In genomic region chr17:44362964-44363612, GRCh38 we compare ENCODE assay signal across 8 cellular contexts. TPM values are rescaled to one million over a fixed set of nuclear protein-coding genes. Genes with fewer than 3 reads are reported as not detected.
DNase-seq lines count a peak whose midpoint lies in the region; ATAC-seq, FAIRE-seq and TF ChIP-seq lines count a peak whose summit lies in the region.

No MANE protein-coding gene starts in this region.

- CTCF ChIA-PET in endothelial cell of umbilical vein (lab: Charles Lee) = interaction anchor here (0.5 to 4.1 kb wide), 28 partner anchors 8 to 195 kb away, joined by 3 to 39 read pairs (median 6); partner anchors contain the start of genes ATXN7L3 and GRN

- peak overlapping the region; percentile 63 for H3K9ac ChIP-seq in endothelial cell of umbilical vein (replicated peaks; ENCODE audit: extremely low read depth, insufficient read depth, low read length)

- H3K9me3 ChIP-seq in SJCRH30 (replicated peaks) (no peaks in the 10 kb centered on the region), endothelial cell of umbilical vein (replicated peaks; ENCODE audit: control insufficient read depth, insufficient read depth, low read length) (no peaks in the 10 kb centered on the region)

- POLR2A ChIA-PET in endothelial cell of umbilical vein (lab: Charles Lee) = interaction anchor here (0.5 to 0.6 kb wide), 2 partner anchors 14 to 117 kb away, joined by 3 to 5 read pairs; no protein-coding TSS in a partner anchor

- no peaks in the 10 kb centered on the region for H3K9me1 ChIP-seq in endothelial cell of umbilical vein (replicated peaks; ENCODE audit: control insufficient read depth, extremely low read depth, insufficient read depth, low read length)

- BruUV-seq in endothelial cell of umbilical vein (replicated peaks; lab: Mats Ljungman, UMichigan) = no TSS peak

- H3K9me3 Mint-ChIP-seq in natural killer cell treated with Interleukin-12 subunit alpha and Interleukin-12 subunit beta and Interleukin-15 and Interleukin-18, amount 100 ng/mL, for 72 hours = no peaks in the 10 kb centered on the region

- H3K4me2 ChIP-seq in endothelial cell of umbilical vein (ENCODE audit: insufficient read depth, low read length) = peak overlapping the region; percentile 62

- dilution Hi-C loops in endothelial cell of umbilical vein (cut with MboI; ENCODE audit: extremely low pct_ligation_motif_present, low sequenced_read_pairs) = no loop called here

- peak overlapping the region; percentile 20 for H2AFZ ChIP-seq in endothelial cell of umbilical vein (ENCODE audit: low read depth, low read length)

- H3K27ac ChIP-seq in SJCRH30 (peak overlapping the region; percentile 34; the same call in 1 of the 2 replicates), endothelial cell of umbilical vein (ENCODE audit: insufficient read depth, low read depth, low read length) (no peak overlapping the region)

- intact Hi-C loops in endothelial cell of umbilical vein (cut with micrococcal nuclease) = no loop called here

- H4K20me1 ChIP-seq in endothelial cell of umbilical vein (replicated peaks; ENCODE audit: control insufficient read depth, extremely low read depth, insufficient read depth, low read length) = no peaks in the 10 kb centered on the region

- no peaks in the 10 kb centered on the region for H3K27me3 ChIP-seq in SJCRH30
- H3K27me3 ChIP-seq in endothelial cell of umbilical vein (ENCODE audit: control insufficient read depth in 2 of 2, insufficient read depth in 2 of 2, low read length in 2 of 2) = peaks cover 6 to 8% of the 10 kb centered on the region in 2 experiments

- no peaks in the 10 kb centered on the region for H3K36me3 Mint-ChIP-seq in natural killer cell treated with Interleukin-12 subunit alpha and Interleukin-12 subunit beta and Interleukin-15 and Interleukin-18, amount 100 ng/mL, for 72 hours

- no peaks in the 10 kb centered on the region for H3K36me3 ChIP-seq in SJCRH30
- H3K36me3 ChIP-seq in endothelial cell of umbilical vein (ENCODE audit: control insufficient read depth in 2 of 2, extremely low read depth in 1 of 2, insufficient read depth in 2 of 2, low read length in 2 of 2) = no peaks in the 10 kb centered on the region

- ATAC-seq in natural killer cell treated with Interleukin-12 subunit alpha and Interleukin-12 subunit beta and Interleukin-15 and Interleukin-18, amount 100 ng/mL, for 72 hours = peak; percentile 12 to 46
- ATAC-seq in GM18867 (IDR thresholded peaks at IDR 0.05; ENCODE audit: unreplicated experiment) (no peak), HG03159 (IDR thresholded peaks at IDR 0.05; ENCODE audit: unreplicated experiment) (no peak)

- no peaks in the 10 kb centered on the region for H3K79me2 ChIP-seq in endothelial cell of umbilical vein (ENCODE audit: control insufficient read depth, insufficient read depth, low read length)

- FAIRE-seq in endothelial cell of umbilical vein (lab: Jason Lieb, UNC) = no peak

- no peaks in the 10 kb centered on the region for H3K4me1 Mint-ChIP-seq in natural killer cell treated with Interleukin-12 subunit alpha and Interleukin-12 subunit beta and Interleukin-15 and Interleukin-18, amount 100 ng/mL, for 72 hours (ENCODE audit: low read depth in 2 of 2)

- H3K4me3 Mint-ChIP-seq in natural killer cell treated with Interleukin-12 subunit alpha and Interleukin-12 subunit beta and Interleukin-15 and Interleukin-18, amount 100 ng/mL, for 72 hours = peak overlapping the region; percentile 53

- no peak overlapping the region for H3K27ac Mint-ChIP-seq in natural killer cell treated with Interleukin-12 subunit alpha and Interleukin-12 subunit beta and Interleukin-15 and Interleukin-18, amount 100 ng/mL, for 72 hours

- DNase-seq in stimulated activated CD4-positive, alpha-beta T cell treated with anti-CD3 and anti-CD28 coated beads, Interleukin-15, amount 100 ng/mL, for 24 hours = peak; percentile 31
- no peak for DNase-seq in stimulated activated CD4-positive, alpha-beta T cell treated with anti-CD3 and anti-CD28 coated beads, Interleukin-2, amount 100 ng/mL, for 24 hours
- DNase-seq in SJCRH30 (peak; percentile 36 to 49), endothelial cell of umbilical vein (ENCODE audit: low read depth, low spot score) (peak; percentile 18)
- DNase-seq in natural killer cell treated with Interleukin-12 subunit alpha and Interleukin-12 subunit beta and Interleukin-15 and Interleukin-18, amount 100 ng/mL, for 72 hours (ENCODE audit: low spot score) = peak; percentile 59
- DNase-seq in stimulated activated CD4-positive, alpha-beta T cell treated with anti-CD3 and anti-CD28 coated beads, Interleukin-12 subunit alpha, Interleukin-12 subunit beta, amount 100 ng/mL, for 4 hours = no peak

- H3K27me3 Mint-ChIP-seq in natural killer cell treated with Interleukin-12 subunit alpha and Interleukin-12 subunit beta and Interleukin-15 and Interleukin-18, amount 100 ng/mL, for 72 hours = peaks cover 27 to 36% of the 10 kb centered on the region in 2 donors

- TF ChIP-seq CTCF in endothelial cell of umbilical vein (IDR thresholded peaks at IDR 0.05; ENCODE audit: extremely low read depth in 1 of 2, insufficient read depth in 1 of 2, low read depth in 1 of 2, low read length in 2 of 2) = no peak

- H3K4me1 ChIP-seq in SJCRH30 = peaks cover 22% of the 10 kb centered on the region
- peaks cover 5% of the 10 kb centered on the region for H3K4me1 ChIP-seq in endothelial cell of umbilical vein (ENCODE audit: control insufficient read depth, extremely low read depth, insufficient read depth, low read length)

- H3K4me3 ChIP-seq in SJCRH30 (peak overlapping the region; percentile 80), endothelial cell of umbilical vein (replicated peaks in 1 of 3; ENCODE audit: insufficient read depth in 1 of 3, low read depth in 1 of 3, low read length in 3 of 3) (peak overlapping the region; percentile 33 to 85 (median 37))

- TF ChIP-seq POLR2A in endothelial cell of umbilical vein (IDR thresholded peaks at IDR 0.05; ENCODE audit: low read depth, low read length) = no peak

RNA-seq across cellular contexts. Expression of gene FAM171A2, which starts 0.6 kb away (rescaled TPM):
- total RNA-seq in SJCRH30 (2014; rRNA removed; shearing (Covaris generic)) = 11.8 and 13.7 TPM in 2 replicates
- total RNA-seq in endothelial cell of umbilical vein = 12.0 and 13.4 TPM in 2 replicates
- polyA plus RNA-seq in endothelial cell of umbilical vein = 11.3 and 13.0 TPM in 2 replicates
- 4.2 and 6.5 TPM in 2 replicates for polyA plus RNA-seq in endothelial cell of umbilical vein (2011; cell fraction: cytosol; rRNA removed)
- polyA plus RNA-seq in endothelial cell of umbilical vein (2011; cell fraction: nucleus; rRNA removed) = 4.1 and 5.6 TPM in 2 replicates
- polyA plus RNA-seq in endothelial cell of umbilical vein (2012) = 6.2 and 13.0 TPM in 2 replicates
- 6.0 and 6.4 TPM in 2 replicates for polyA minus RNA-seq in endothelial cell of umbilical vein
- 2.3 TPM for polyA minus RNA-seq in endothelial cell of umbilical vein (2011; cell fraction: cytosol; rRNA and poly(A)+ RNA removed)
- 2.4 and 2.5 TPM in 2 replicates for polyA minus RNA-seq in endothelial cell of umbilical vein (2011; cell fraction: nucleus; rRNA and poly(A)+ RNA removed)
- under 1 TPM in 1 of 2 donors, not detected in 1; 0.25 TPM for total RNA-seq in natural killer cell treated with Interleukin-12 subunit alpha and Interleukin-12 subunit beta and Interleukin-15 and Interleukin-18, amount 100 ng/mL, for 72 hours

RNA-seq across cellular contexts. Expression of gene GRN, which starts 18.0 kb away (rescaled TPM):
- 74.4 and 77.2 TPM in 2 replicates for total RNA-seq in SJCRH30 (2014; rRNA removed; shearing (Covaris generic))
- 343 and 346 TPM in 2 replicates for total RNA-seq in endothelial cell of umbilical vein
- 1,034 and 1,362 TPM in 2 replicates for polyA plus RNA-seq in endothelial cell of umbilical vein
- 522 and 689 TPM in 2 replicates for polyA plus RNA-seq in endothelial cell of umbilical vein (2011; cell fraction: cytosol; rRNA removed)
- 299 and 488 TPM in 2 replicates for polyA plus RNA-seq in endothelial cell of umbilical vein (2011; cell fraction: nucleus; rRNA removed)
- polyA plus RNA-seq in endothelial cell of umbilical vein (2012) = 360 and 523 TPM in 2 replicates
- polyA minus RNA-seq in endothelial cell of umbilical vein = 224 and 227 TPM in 2 replicates
- 108 TPM for polyA minus RNA-seq in endothelial cell of umbilical vein (2011; cell fraction: cytosol; rRNA and poly(A)+ RNA removed)
- 73.6 and 104 TPM in 2 replicates for polyA minus RNA-seq in endothelial cell of umbilical vein (2011; cell fraction: nucleus; rRNA and poly(A)+ RNA removed)
- 10 to 100 TPM; 49.5 to 57.3 TPM for total RNA-seq in natural killer cell treated with Interleukin-12 subunit alpha and Interleukin-12 subunit beta and Interleukin-15 and Interleukin-18, amount 100 ng/mL, for 72 hours

RNA-seq across cellular contexts. Expression of gene ITGA2B, which starts 26.4 kb away (rescaled TPM):
- total RNA-seq in SJCRH30 (2014; rRNA removed; shearing (Covaris generic)) = 0.38 and 0.67 TPM in 2 replicates
- total RNA-seq in endothelial cell of umbilical vein = 0.48 and 0.82 TPM in 2 replicates
- 0.26 and 0.29 TPM in 2 replicates for polyA plus RNA-seq in endothelial cell of umbilical vein
- 0.06 and 0.10 TPM in 2 replicates for polyA plus RNA-seq in endothelial cell of umbilical vein (2011; cell fraction: cytosol; rRNA removed)
- polyA plus RNA-seq in endothelial cell of umbilical vein (2011; cell fraction: nucleus; rRNA removed) = 1.4 and 2.1 TPM in 2 replicates
- polyA plus RNA-seq in endothelial cell of umbilical vein (2012) = 0.16 and 0.65 TPM in 2 replicates
- polyA minus RNA-seq in endothelial cell of umbilical vein = 0.74 and 1.1 TPM in 2 replicates
- polyA minus RNA-seq in endothelial cell of umbilical vein (2011; cell fraction: cytosol; rRNA and poly(A)+ RNA removed) = not detected
- 0.72 and 1.8 TPM in 2 replicates for polyA minus RNA-seq in endothelial cell of umbilical vein (2011; cell fraction: nucleus; rRNA and poly(A)+ RNA removed)
- 1 to 10 TPM; 1.8 to 6.8 TPM for total RNA-seq in natural killer cell treated with Interleukin-12 subunit alpha and Interleukin-12 subunit beta and Interleukin-15 and Interleukin-18, amount 100 ng/mL, for 72 hours

RNA-seq across cellular contexts. Expression of gene SLC25A39, which starts 38.5 kb away (rescaled TPM):
- total RNA-seq in SJCRH30 (2014; rRNA removed; shearing (Covaris generic)) = 86.9 and 87.2 TPM in 2 replicates
- total RNA-seq in endothelial cell of umbilical vein = 88.5 and 97.9 TPM in 2 replicates
- 151 and 159 TPM in 2 replicates for polyA plus RNA-seq in endothelial cell of umbilical vein
- 98.9 and 109 TPM in 2 replicates for polyA plus RNA-seq in endothelial cell of umbilical vein (2011; cell fraction: cytosol; rRNA removed)
- polyA plus RNA-seq in endothelial cell of umbilical vein (2011; cell fraction: nucleus; rRNA removed) = 182 and 199 TPM in 2 replicates
- 90.1 and 131 TPM in 2 replicates for polyA plus RNA-seq in endothelial cell of umbilical vein (2012)
- 39.2 and 63.7 TPM in 2 replicates for polyA minus RNA-seq in endothelial cell of umbilical vein
- 91.0 TPM for polyA minus RNA-seq in endothelial cell of umbilical vein (2011; cell fraction: cytosol; rRNA and poly(A)+ RNA removed)
- 32.5 and 42.3 TPM in 2 replicates for polyA minus RNA-seq in endothelial cell of umbilical vein (2011; cell fraction: nucleus; rRNA and poly(A)+ RNA removed)
- total RNA-seq in natural killer cell treated with Interleukin-12 subunit alpha and Interleukin-12 subunit beta and Interleukin-15 and Interleukin-18, amount 100 ng/mL, for 72 hours = 100 to 1,000 TPM; 121 to 192 TPM

RNA-seq across cellular contexts. Expression of gene RUNDC3A, which starts 54.7 kb away (rescaled TPM):
- 0.14 TPM in 1 of 2 replicates, not detected in the other for total RNA-seq in SJCRH30 (2014; rRNA removed; shearing (Covaris generic))
- not detected in 2 replicates for total RNA-seq in endothelial cell of umbilical vein
- 0.12 and 0.13 TPM in 2 replicates for polyA plus RNA-seq in endothelial cell of umbilical vein
- polyA plus RNA-seq in endothelial cell of umbilical vein (2011; cell fraction: cytosol; rRNA removed) = 0.08 TPM in 1 of 2 replicates, not detected in the other
- 0.11 and 0.53 TPM in 2 replicates for polyA plus RNA-seq in endothelial cell of umbilical vein (2011; cell fraction: nucleus; rRNA removed)
- polyA plus RNA-seq in endothelial cell of umbilical vein (2012) = 0.35 and 0.63 TPM in 2 replicates
- polyA minus RNA-seq in endothelial cell of umbilical vein = 0.04 TPM in 1 of 2 replicates, not detected in the other
- polyA minus RNA-seq in endothelial cell of umbilical vein (2011; cell fraction: cytosol; rRNA and poly(A)+ RNA removed) = not detected
- polyA minus RNA-seq in endothelial cell of umbilical vein (2011; cell fraction: nucleus; rRNA and poly(A)+ RNA removed) = not detected in 2 replicates
- total RNA-seq in natural killer cell treated with Interleukin-12 subunit alpha and Interleukin-12 subunit beta and Interleukin-15 and Interleukin-18, amount 100 ng/mL, for 72 hours = under 1 TPM in 1 of 2 donors, not detected in 1; 0.48 TPM

Comparison
In these comparisons a context has a peak if more than half of its experiments do, and no peak if none do; other contexts are left out.
1. DNase-seq: peak in stimulated activated CD4-positive, alpha-beta T cell treated with anti-CD3 and anti-CD28 coated beads, Interleukin-15, amount 100 ng/mL, for 24 hours (single experiment), SJCRH30 (2 of 2), endothelial cell of umbilical vein (single experiment) and natural killer cell treated with Interleukin-12 subunit alpha and Interleukin-12 subunit beta and Interleukin-15 and Interleukin-18, amount 100 ng/mL, for 72 hours (single experiment); none in stimulated activated CD4-positive, alpha-beta T cell treated with anti-CD3 and anti-CD28 coated beads, Interleukin-2, amount 100 ng/mL, for 24 hours (0 of 2) and stimulated activated CD4-positive, alpha-beta T cell treated with anti-CD3 and anti-CD28 coated beads, Interleukin-12 subunit alpha, Interleukin-12 subunit beta, amount 100 ng/mL, for 4 hours (single experiment).
2. ATAC-seq: peak in natural killer cell treated with Interleukin-12 subunit alpha and Interleukin-12 subunit beta and Interleukin-15 and Interleukin-18, amount 100 ng/mL, for 72 hours (2 of 2); none in GM18867 (single experiment) and HG03159 (single experiment).
3. RNA of gene FAM171A2, which starts 0.6 kb away (total RNA-seq): 11.8 to 13.7 TPM in SJCRH30 and 12.0 to 13.4 TPM in endothelial cell of umbilical vein; 0.25 TPM in natural killer cell treated with Interleukin-12 subunit alpha and Interleukin-12 subunit beta and Interleukin-15 and Interleukin-18, amount 100 ng/mL, for 72 hours; every median in the first group is over 10 times any median in the second.